In genomic region chr14:61751475-61751989, GRCh38 we compare ENCODE assay signal across 8 cellular contexts. TPM values are rescaled to one million over a fixed set of nuclear protein-coding genes. Genes with fewer than 3 reads are reported as not detected.
A peak's percentile ranks its signal among the peaks of the same experiment; 100 is the strongest.
DNase-seq lines count a peak whose midpoint lies in the region.

No MANE protein-coding gene starts in this region.

- peak overlapping the region; percentile 53 for H3K27ac ChIP-seq in stomach smooth muscle (ENCODE audit: low read length)

- DNase-seq in T-helper 1 cell (no peak), immature natural killer cell (no peak), G401 (ENCODE audit: low spot score) (no peak), activated gamma-delta T cell (lab: John Stamatoyannopoulos, UW) (no peak)
- DNase-seq in activated T-helper 1 cell treated with anti-CD3 and anti-CD28 coated beads, Interleukin-12 subunit alpha, Interleukin-12 subunit beta, Interleukin-2, Interleukin-4 antibody, amounts not matched to agents 30 ng/mL and 10 ng/mL and 1 ng/mL, durations not matched to agents 14 hours and 24 hours and 36 hours (ENCODE audit: low spot score): no peak
- DNase-seq in stimulated activated CD4-positive, alpha-beta T cell treated with anti-CD3 and anti-CD28 coated beads, Interleukin-12 subunit alpha, Interleukin-12 subunit beta, amount 100 ng/mL, for 4 hours: no peak

- in situ Hi-C loops in G401 (cut with HindIII; ENCODE audit: low sequenced_read_pairs): no loop called here

- no peaks in the 10 kb centered on the region for H3K27me3 ChIP-seq in stomach smooth muscle (ENCODE audit: control insufficient read depth in 1 of 2, insufficient read depth in 2 of 2, low read length in 2 of 2)

- H3K4me3 Mint-ChIP-seq in T-helper 1 cell treated with Interleukin-12 subunit alpha and Interleukin-12 subunit beta and Interleukin-4 antibody, amounts not matched to agents 30 μg/mL and 1 μg/mL, for 36 hours: peak overlapping the region; percentile 74
- peak overlapping the region; percentile 95 for H3K4me3 Mint-ChIP-seq in activated T-helper 1 cell treated with anti-CD3 and anti-CD28 coated beads, Interleukin-12 subunit alpha, Interleukin-12 subunit beta, Interleukin-2, Interleukin-4 antibody, amounts not matched to agents 30 ng/mL and 10 ng/mL and 1 ng/mL, durations not matched to agents 14 hours and 24 hours and 36 hours
- peak overlapping the region; percentile 69 to 87 (median 72) for H3K4me3 Mint-ChIP-seq in immature natural killer cell

- intact Hi-C loops in activated T-helper 1 cell treated with anti-CD3 and anti-CD28 coated beads, Interleukin-12 subunit alpha, Interleukin-12 subunit beta, Interleukin-2, Interleukin-4 antibody, amounts not matched to agents 30 ng/mL and 10 ng/mL and 1 ng/mL, durations not matched to agents 14 hours and 24 hours and 36 hours (cut with micrococcal nuclease): loop anchor here (1.0 to 5.0 kb wide), 6 partner anchors 11 to 359 kb away; partner anchors contain the start of genes HIF1A and SNAPC1

- no peaks in the 10 kb centered on the region for H3K9me3 ChIP-seq in stomach smooth muscle (ENCODE audit: control insufficient read depth in 2 of 2, low read length in 2 of 2)

- peak overlapping the region; percentile 73 for H3K9ac ChIP-seq in stomach smooth muscle (ENCODE audit: low read length in 2 of 2)

- no peaks in the 10 kb centered on the region for H3K9me3 Mint-ChIP-seq in T-helper 1 cell treated with Interleukin-12 subunit alpha and Interleukin-12 subunit beta and Interleukin-4 antibody, amounts not matched to agents 30 μg/mL and 1 μg/mL, for 36 hours
- H3K9me3 Mint-ChIP-seq in activated T-helper 1 cell treated with anti-CD3 and anti-CD28 coated beads, Interleukin-12 subunit alpha, Interleukin-12 subunit beta, Interleukin-2, Interleukin-4 antibody, amounts not matched to agents 30 ng/mL and 10 ng/mL and 1 ng/mL, durations not matched to agents 14 hours and 24 hours and 36 hours: no peaks in the 10 kb centered on the region
- H3K9me3 Mint-ChIP-seq in immature natural killer cell: no peaks in the 10 kb centered on the region

- H3K27ac Mint-ChIP-seq in T-helper 1 cell treated with Interleukin-12 subunit alpha and Interleukin-12 subunit beta and Interleukin-4 antibody, amounts not matched to agents 30 μg/mL and 1 μg/mL, for 36 hours: peak overlapping the region; percentile 60
- peak overlapping the region; percentile 79 for H3K27ac Mint-ChIP-seq in activated T-helper 1 cell treated with anti-CD3 and anti-CD28 coated beads, Interleukin-12 subunit alpha, Interleukin-12 subunit beta, Interleukin-2, Interleukin-4 antibody, amounts not matched to agents 30 ng/mL and 10 ng/mL and 1 ng/mL, durations not matched to agents 14 hours and 24 hours and 36 hours
- peak overlapping the region in 2 of 6 donors; percentile 76 to 80 for H3K27ac Mint-ChIP-seq in immature natural killer cell

- H3K36me3 ChIP-seq in stomach smooth muscle (ENCODE audit: control insufficient read depth in 2 of 2, insufficient read depth in 2 of 2, low read length in 2 of 2): peaks cover under 1 to 3% of the 10 kb centered on the region in 2 donors

- H3K36me3 Mint-ChIP-seq in T-helper 1 cell treated with Interleukin-12 subunit alpha and Interleukin-12 subunit beta and Interleukin-4 antibody, amounts not matched to agents 30 μg/mL and 1 μg/mL, for 36 hours (ENCODE audit: low read depth): peaks cover 34% of the 10 kb centered on the region
- H3K36me3 Mint-ChIP-seq in activated T-helper 1 cell treated with anti-CD3 and anti-CD28 coated beads, Interleukin-12 subunit alpha, Interleukin-12 subunit beta, Interleukin-2, Interleukin-4 antibody, amounts not matched to agents 30 ng/mL and 10 ng/mL and 1 ng/mL, durations not matched to agents 14 hours and 24 hours and 36 hours (ENCODE audit: low read depth): peaks cover 49% of the 10 kb centered on the region
- H3K36me3 Mint-ChIP-seq in immature natural killer cell: peaks cover 4 to 14% (median 11%) of the 10 kb centered on the region in 3 donors

- peaks cover 49% of the 10 kb centered on the region for H3K4me1 Mint-ChIP-seq in T-helper 1 cell treated with Interleukin-12 subunit alpha and Interleukin-12 subunit beta and Interleukin-4 antibody, amounts not matched to agents 30 μg/mL and 1 μg/mL, for 36 hours (ENCODE audit: low read depth)
- peaks cover 55% of the 10 kb centered on the region for H3K4me1 Mint-ChIP-seq in activated T-helper 1 cell treated with anti-CD3 and anti-CD28 coated beads, Interleukin-12 subunit alpha, Interleukin-12 subunit beta, Interleukin-2, Interleukin-4 antibody, amounts not matched to agents 30 ng/mL and 10 ng/mL and 1 ng/mL, durations not matched to agents 14 hours and 24 hours and 36 hours (ENCODE audit: low read depth)
- peaks cover 5 to 17% of the 10 kb centered on the region in 2 donors for H3K4me1 Mint-ChIP-seq in immature natural killer cell

- H3K4me1 ChIP-seq in stomach smooth muscle (ENCODE audit: control insufficient read depth, insufficient read depth, low read length): no peaks in the 10 kb centered on the region

- H3K27me3 Mint-ChIP-seq in T-helper 1 cell treated with Interleukin-12 subunit alpha and Interleukin-12 subunit beta and Interleukin-4 antibody, amounts not matched to agents 30 μg/mL and 1 μg/mL, for 36 hours (ENCODE audit: low read depth): no peaks in the 10 kb centered on the region
- peaks cover 1% of the 10 kb centered on the region for H3K27me3 Mint-ChIP-seq in activated T-helper 1 cell treated with anti-CD3 and anti-CD28 coated beads, Interleukin-12 subunit alpha, Interleukin-12 subunit beta, Interleukin-2, Interleukin-4 antibody, amounts not matched to agents 30 ng/mL and 10 ng/mL and 1 ng/mL, durations not matched to agents 14 hours and 24 hours and 36 hours (ENCODE audit: insufficient read depth)
- H3K27me3 Mint-ChIP-seq in immature natural killer cell (ENCODE audit: low read depth in 3 of 3): peaks cover 0 to 13% (median 5%) of the 10 kb centered on the region in 3 donors

- H3K4me3 ChIP-seq in stomach smooth muscle (ENCODE audit: low read length in 2 of 2): peak overlapping the region; percentile 80 to 84

RNA-seq across cellular contexts. Expression of gene SNAPC1, which starts 10.7 kb away (rescaled TPM):
- 10.8 and 11.0 TPM in 2 replicates for total RNA-seq in activated T-helper 1 cell treated with anti-CD3 and anti-CD28 coated beads, Interleukin-12 subunit alpha, Interleukin-12 subunit beta, Interleukin-2, Interleukin-4 antibody, amounts not matched to agents 30 ng/mL and 10 ng/mL and 1 ng/mL, durations not matched to agents 14 hours and 24 hours and 36 hours
- 1 to 10 TPM; 2.0 to 4.0 (median 3.4) TPM for polyA plus RNA-seq in immature natural killer cell
- 11.8 and 13.1 TPM in 2 replicates for total RNA-seq in G401 (2014; rRNA removed; shearing (Covaris generic))

RNA-seq across cellular contexts. Expression of gene HIF1A, which starts 56.2 kb away (rescaled TPM):
- total RNA-seq in activated T-helper 1 cell treated with anti-CD3 and anti-CD28 coated beads, Interleukin-12 subunit alpha, Interleukin-12 subunit beta, Interleukin-2, Interleukin-4 antibody, amounts not matched to agents 30 ng/mL and 10 ng/mL and 1 ng/mL, durations not matched to agents 14 hours and 24 hours and 36 hours: 241 and 247 TPM in 2 replicates
- polyA plus RNA-seq in immature natural killer cell: 10 to 100 TPM; 28.7 to 62.2 (median 34.3) TPM
- 72.6 and 115 TPM in 2 replicates for total RNA-seq in G401 (2014; rRNA removed; shearing (Covaris generic))
